ENCODE assay signal across 8 cellular contexts in the genomic region with DNA sequence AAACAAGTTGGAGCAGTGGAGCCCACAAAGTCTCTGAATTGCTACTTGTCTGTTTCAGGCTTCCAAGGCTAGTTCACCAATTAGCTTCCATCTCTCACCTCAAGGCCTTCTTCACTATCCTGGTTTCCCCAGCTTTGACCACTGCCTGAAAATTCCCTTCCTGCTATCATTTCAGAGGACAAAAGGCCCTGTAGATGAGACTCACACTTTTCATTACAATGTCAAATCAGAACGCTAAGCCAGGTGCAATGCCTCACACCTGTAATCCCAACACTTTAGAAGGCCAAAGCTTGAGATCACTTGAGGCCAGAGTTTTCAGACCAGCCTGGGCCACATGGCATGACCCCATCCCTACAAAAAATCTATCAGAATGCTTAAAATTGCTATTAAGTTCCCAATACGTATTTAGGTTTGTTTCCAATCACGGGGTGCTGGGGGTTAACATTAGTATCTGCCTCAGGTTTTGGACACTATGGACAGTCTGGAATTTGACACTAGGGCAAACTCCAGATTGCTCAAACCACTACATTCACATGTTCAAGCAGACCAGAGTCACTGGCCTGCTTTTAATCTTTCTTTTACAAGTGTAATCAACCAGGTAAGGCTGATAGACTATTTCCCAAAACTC. TPM values are rescaled to one million over a fixed set of nuclear protein-coding genes. Genes with fewer than 3 reads are reported as not detected.
A peak's percentile ranks its signal among the peaks of the same experiment; 100 is the strongest.
DNase-seq lines count a peak whose midpoint lies in the region; ATAC-seq and TF ChIP-seq lines count a peak whose summit lies in the region.

No MANE protein-coding gene starts in this region.

- peak overlapping the region; percentile 75 for H3K27ac Mint-ChIP-seq in T-helper 17 cell

- H3K4me3 Mint-ChIP-seq in T-helper 17 cell = peak overlapping the region; percentile 68

- H3K36me3 Mint-ChIP-seq in T-helper 17 cell (ENCODE audit: low read depth) = peaks cover 12% of the 10 kb centered on the region

- no peak overlapping the region for H3K4me3 ChIP-seq in hepatocyte

- no peak for TF ChIP-seq CTCF in 22Rv1 (IDR thresholded peaks at IDR 0.05)
- no peak for TF ChIP-seq CTCF in hepatocyte (IDR thresholded peaks at IDR 0.05; ENCODE audit: poor library complexity)

- peaks cover 85% of the 10 kb centered on the region for H3K4me1 Mint-ChIP-seq in T-helper 17 cell

- H3K27ac ChIP-seq in 22Rv1 = peak overlapping the region; percentile 15; the same call in 1 of the 2 replicates
- H3K27ac ChIP-seq in hepatocyte = peak overlapping the region; percentile 22

- H3K36me3 ChIP-seq in hepatocyte (replicated peaks; ENCODE audit: insufficient read depth, low read depth) = peaks cover 13% of the 10 kb centered on the region

- WGBS in hepatocyte (ENCODE audit: low lambda C conversion rate, missing lambda C conversion rate) = 84% methylated on average over 3 of the region's 3 CpGs

- H3K9me3 ChIP-seq in T-helper 17 cell (ENCODE audit: control insufficient read depth, low read length, poor library complexity, severe bottlenecking) = no peaks in the 10 kb centered on the region
- H3K9me3 ChIP-seq in hepatocyte (ENCODE audit: low read depth) = no peaks in the 10 kb centered on the region

- no peaks in the 10 kb centered on the region for H3K9me2 ChIP-seq in hepatocyte (replicated peaks; ENCODE audit: insufficient read depth)

- H2AFZ ChIP-seq in hepatocyte = no peak overlapping the region

- H3K79me2 ChIP-seq in hepatocyte = peaks cover 54% of the 10 kb centered on the region

- ATAC-seq in T-helper 17 cell = no peak
- no peak for ATAC-seq in HG03025 (IDR thresholded peaks at IDR 0.05; ENCODE audit: low FRiP score, unreplicated experiment)
- ATAC-seq in GM21515 (IDR thresholded peaks at IDR 0.05; ENCODE audit: unreplicated experiment) = no peak

- no peaks in the 10 kb centered on the region for H3K27me3 ChIP-seq in hepatocyte

- H4K20me1 ChIP-seq in hepatocyte (ENCODE audit: insufficient read depth, poor library complexity, severe bottlenecking) = peaks cover 55% of the 10 kb centered on the region

- H3K27me3 Mint-ChIP-seq in T-helper 17 cell = no peaks in the 10 kb centered on the region

- H3K4me2 ChIP-seq in hepatocyte = no peak overlapping the region

- peaks cover 18% of the 10 kb centered on the region for H3K4me1 ChIP-seq in hepatocyte (ENCODE audit: insufficient read depth)

- peak; percentile 33 for DNase-seq in EL
- no peak for DNase-seq in T-helper 17 cell
- no peak for DNase-seq in hepatocyte (ENCODE audit: low spot score)
- DNase-seq in NCI-H446 (lab: John Stamatoyannopoulos, UW) = no peak
- no peak for DNase-seq in HCEC 1CT

RNA-seq across cellular contexts. Expression of a gene that starts 5.5 kb away (rescaled TPM):
- total RNA-seq in T-helper 17 cell = 1,000 to 10,000 TPM; 7,650 to 7,799 TPM
- total RNA-seq in hepatocyte = 6,453 and 7,332 TPM in 2 replicates
- 1,047 and 1,085 TPM in 2 replicates for polyA plus RNA-seq in hepatocyte
